In genomic region chr1:233625510-233625981, GRCh38 we compare ENCODE assay signal across 23 cellular contexts. TPM values are rescaled to one million over a fixed set of nuclear protein-coding genes. Genes with fewer than 3 reads are reported as not detected.
DNase-seq lines count a peak whose midpoint lies in the region; ATAC-seq, FAIRE-seq and TF ChIP-seq lines count a peak whose summit lies in the region.
"Had no signal": no experiment of that assay in that cellular context is flagged by ENCODE, and none has a peak within 500 bp of the region (broad histone marks: within the 10 kb centered on the region; RNA-seq: fewer than 3 reads in every experiment).

No MANE protein-coding gene starts in this region.

- peak overlapping the region in 1 of 2 experiments; percentile 5; a peak in 1 of 4 replicates for H3K9ac ChIP-seq in K562 (ENCODE audit: insufficient read depth in 1 of 2, low read depth in 2 of 2, low read length in 2 of 2)
- H3K9ac ChIP-seq: BLaER1 had no signal

- H3K27me3 Mint-ChIP-seq in CD14-positive monocyte (ENCODE audit: low read depth in 3 of 3): peaks cover 0 to 3% (median 1%) of the 10 kb centered on the region in 3 donors

- intact Hi-C loops in K562 (cut with micrococcal nuclease) (no loop called here), CD14-positive monocyte (cut with micrococcal nuclease) (no loop called here)

- no peak overlapping the region for H3K4me3 Mint-ChIP-seq in stimulated activated effector memory CD8-positive, alpha-beta T cell treated with anti-CD3 and anti-CD28 coated beads, Interleukin-12 subunit alpha, Interleukin-12 subunit beta, amount 100 ng/mL, for 72 hours
- no peak overlapping the region for H3K4me3 Mint-ChIP-seq in CD14-positive monocyte
- H3K4me3 Mint-ChIP-seq: CD4-positive, alpha-beta T cell; GM23338; H9; HFFc6 had no signal

- no peak; the same call in 1 of the 2 replicates for TF ChIP-seq EP300 in K562 (IDR thresholded peaks at IDR 0.05; ENCODE audit: low read length)

- whole genome bisulfite sequencing in K562 (ENCODE audit: insufficient coverage, low coverage, missing lambda C conversion rate): 13% methylated on average over 4 of the region's 4 CpGs
- 66% methylated on average over 4 of the region's 4 CpGs for WGBS in hepatocyte (ENCODE audit: low lambda C conversion rate, missing lambda C conversion rate)

- H3K9me3 ChIP-seq in HEK293 (ENCODE audit: control insufficient read depth, insufficient read depth, low read depth, low read length): no peaks in the 10 kb centered on the region
- no peaks in the 10 kb centered on the region for H3K9me3 ChIP-seq in K562 (replicated peaks; ENCODE audit: control insufficient read depth, insufficient read depth, low read depth, low read length)
- no peaks in the 10 kb centered on the region for H3K9me3 ChIP-seq in hepatocyte (ENCODE audit: low read depth)
- H3K9me3 ChIP-seq: BLaER1, SJCRH30 had no signal

- no peak for TF ChIP-seq CTCF in HEK293 (tag by site-specific recombination; IDR thresholded peaks at IDR 0.05)
- no peak for TF ChIP-seq CTCF in K562 (IDR thresholded peaks at IDR 0.05 in 2 of 3, conservative IDR thresholded peaks at IDR 0.05 in 1 of 3; ENCODE audit: insufficient read depth in 2 of 3, low read depth in 1 of 3, low read length in 3 of 3)
- no peak for TF ChIP-seq CTCF in hepatocyte (IDR thresholded peaks at IDR 0.05; ENCODE audit: poor library complexity)
- TF ChIP-seq CTCF in CD14-positive monocyte (IDR thresholded peaks at IDR 0.05): no peak

- H4K20me1 ChIP-seq in K562 (replicated peaks; ENCODE audit: control insufficient read depth, insufficient read depth, low read length) (0 out of 2 replicates have a peak, but pooled peaks cover 4% of the 10 kb centered on the region), hepatocyte (ENCODE audit: insufficient read depth, poor library complexity, severe bottlenecking) (no peaks in the 10 kb centered on the region)
- H4K20me1 ChIP-seq: BLaER1 had no signal

- peak; percentile 61 for FAIRE-seq in K562 (lab: Jason Lieb, UNC)
- FAIRE-seq: D721Med, RCC 7860 had no signal

- DNase-seq in K562 (ENCODE audit: extremely low read depth in 1 of 4, low spot score in 3 of 4) (peak; percentile 49 to 76 (median 66)), hepatocyte (ENCODE audit: low spot score) (peak; percentile 41), superior temporal gyrus (ENCODE audit: extremely low spot score) (peak; percentile 23), CD14-positive monocyte (ENCODE audit: low spot score) (no peak)
- DNase-seq in activated naive CD4-positive, alpha-beta T cell treated with Interleukin-2 at 50 U/mL for 16 hours: no peak
- no peak for DNase-seq in stimulated activated effector memory CD8-positive, alpha-beta T cell treated with anti-CD3 and anti-CD28 coated beads, Interleukin-12 subunit alpha, Interleukin-12 subunit beta, amount 100 ng/mL, for 72 hours (ENCODE audit: low spot score in 2 of 2)
- DNase-seq: CD4-positive, alpha-beta T cell; H9; HFFc6; IMR-90; NCI-H1092; NCI-H1417 treated with DMSO at 0.1 percent for 48 hours; NCI-H187 treated with DMSO at 0.1 percent for 48 hours; NCI-H2171 treated with DMSO at 0.1 percent for 48 hours; NCI-H345; NCI-H524; NCI-H748 treated with DMSO at 0.1 percent for 48 hours; SJCRH30 had no signal

- H3K36me3 Mint-ChIP-seq in stimulated activated effector memory CD8-positive, alpha-beta T cell treated with anti-CD3 and anti-CD28 coated beads, Interleukin-12 subunit alpha, Interleukin-12 subunit beta, amount 100 ng/mL, for 72 hours: no peaks in the 10 kb centered on the region
- H3K36me3 Mint-ChIP-seq in CD14-positive monocyte: no peaks in the 10 kb centered on the region

- peak; percentile 84 for ATAC-seq in K562
- ATAC-seq in stimulated activated effector memory CD8-positive, alpha-beta T cell treated with anti-CD3 and anti-CD28 coated beads, Interleukin-12 subunit alpha, Interleukin-12 subunit beta, amount 100 ng/mL, for 72 hours: no peak
- ATAC-seq: GM23338 had no signal

- no peaks in the 10 kb centered on the region for H3K4me1 Mint-ChIP-seq in stimulated activated effector memory CD8-positive, alpha-beta T cell treated with anti-CD3 and anti-CD28 coated beads, Interleukin-12 subunit alpha, Interleukin-12 subunit beta, amount 100 ng/mL, for 72 hours
- H3K4me1 Mint-ChIP-seq in CD14-positive monocyte: no peaks in the 10 kb centered on the region

- H3K4me2 ChIP-seq in K562 (ENCODE audit: insufficient read depth, low read length): peak overlapping the region; percentile 60
- peak overlapping the region; percentile 34 for H3K4me2 ChIP-seq in hepatocyte
- H3K4me2 ChIP-seq: BLaER1, GM23338 had no signal

- H3K9me3 Mint-ChIP-seq in stimulated activated effector memory CD8-positive, alpha-beta T cell treated with anti-CD3 and anti-CD28 coated beads, Interleukin-12 subunit alpha, Interleukin-12 subunit beta, amount 100 ng/mL, for 72 hours: no peaks in the 10 kb centered on the region
- H3K9me3 Mint-ChIP-seq in CD14-positive monocyte: peaks cover 0 to 1% (median 0%) of the 10 kb centered on the region in 7 donors
- H3K9me3 Mint-ChIP-seq: CD4-positive, alpha-beta T cell; GM23338; H9 had no signal

- POLR2A ChIA-PET in HEK293 (lab: Yijun Ruan, JAX): no interaction called here
- POLR2A ChIA-PET in K562 (lab: Yijun Ruan, JAX): interaction anchor here (0.6 to 1.2 kb wide), 7 partner anchors 9 to 124 kb away, joined by 3 to 4 read pairs (median 3); partner anchors contain the start of gene KCNK1

- no peak overlapping the region for H3K27ac Mint-ChIP-seq in stimulated activated effector memory CD8-positive, alpha-beta T cell treated with anti-CD3 and anti-CD28 coated beads, Interleukin-12 subunit alpha, Interleukin-12 subunit beta, amount 100 ng/mL, for 72 hours
- H3K27ac Mint-ChIP-seq in CD14-positive monocyte: no peak overlapping the region
- H3K27ac Mint-ChIP-seq: CD4-positive, alpha-beta T cell; GM23338; H9; HFFc6 had no signal

- H3K36me3 ChIP-seq in HEK293 (ENCODE audit: control insufficient read depth in 2 of 2, insufficient read depth in 1 of 2, low read length in 2 of 2): peaks cover 0 to 8% of the 10 kb centered on the region in 2 experiments; a peak in 1 of 3 replicates
- H3K36me3 ChIP-seq in K562 (ENCODE audit: control insufficient read depth, insufficient read depth, low read length): peaks cover 12% of the 10 kb centered on the region; the same call in 2 of the 3 replicates
- no peaks in the 10 kb centered on the region for H3K36me3 ChIP-seq in hepatocyte (replicated peaks; ENCODE audit: insufficient read depth, low read depth)
- H3K36me3 ChIP-seq: BLaER1, SJCRH30 had no signal

- H3K27ac ChIP-seq in HEK293 (ENCODE audit: extremely low read depth, low read depth, low read length): no peak overlapping the region
- H3K27ac ChIP-seq in K562 (ENCODE audit: extremely low read depth, low read depth, low read length): peak overlapping the region; percentile 15; the same call in 1 of the 3 replicates
- H3K27ac ChIP-seq in hepatocyte: peak overlapping the region; percentile 48
- H3K27ac ChIP-seq: BLaER1, SJCRH30 had no signal

- H3K4me1 ChIP-seq in HEK293 (ENCODE audit: control insufficient read depth, insufficient read depth, low read length): 0 out of 2 replicates have a peak, but pooled peaks cover 2% of the 10 kb centered on the region
- peaks cover 12 to 21% of the 10 kb centered on the region in 2 experiments; a peak in 3 of 5 replicates for H3K4me1 ChIP-seq in K562 (replicated peaks in 1 of 2; ENCODE audit: control insufficient read depth in 2 of 2, insufficient read depth in 2 of 2, low read length in 2 of 2)
- H3K4me1 ChIP-seq in hepatocyte (ENCODE audit: insufficient read depth): no peaks in the 10 kb centered on the region
- H3K4me1 ChIP-seq: BLaER1, SJCRH30 had no signal

- H3K27me3 ChIP-seq in K562 (ENCODE audit: control insufficient read depth in 2 of 2, insufficient read depth in 2 of 2, low read length in 2 of 2): no peaks in the 10 kb centered on the region
- H3K27me3 ChIP-seq in hepatocyte: no peaks in the 10 kb centered on the region
- H3K27me3 ChIP-seq: BLaER1 had no signal

- no peak for TF ChIP-seq POLR2A in K562 (conservative IDR thresholded peaks at IDR 0.05)

- no peaks in the 10 kb centered on the region for H3K9me1 ChIP-seq in K562 (ENCODE audit: control insufficient read depth, insufficient read depth, low read length)

- in situ Hi-C loops in K562 (cut with MboI): no loop called here

- TF ChIP-seq RAD21 in K562 (CRISPR knock-in tag; conservative IDR thresholded peaks at IDR 0.05 in 1 of 2, IDR thresholded peaks at IDR 0.05 in 1 of 2): no peak

- no TSS peak for BruUV-seq in K562 (replicated peaks; lab: Mats Ljungman, UMichigan)

- H3K79me2 ChIP-seq in K562 (ENCODE audit: control insufficient read depth, insufficient read depth, low read length) (peaks cover 30% of the 10 kb centered on the region), hepatocyte (peaks cover 82% of the 10 kb centered on the region)

- H3K9me2 ChIP-seq in hepatocyte (replicated peaks; ENCODE audit: insufficient read depth): no peaks in the 10 kb centered on the region

- H3K4me3 ChIP-seq in HEK293 (ENCODE audit: low read depth, low read length): no peak overlapping the region
- no peak overlapping the region for H3K4me3 ChIP-seq in K562
- no peak overlapping the region for H3K4me3 ChIP-seq in hepatocyte
- H3K4me3 ChIP-seq: BLaER1, GM23338, SJCRH30 had no signal

- CTCF ChIA-PET in HEK293 (lab: Yijun Ruan, JAX) (no interaction called here), K562 (lab: Yijun Ruan, JAX; ENCODE audit: low intra/inter-chr PET ratio) (no interaction called here)

- H2AFZ ChIP-seq in K562 (ENCODE audit: low read depth, low read length) (0 out of 2 replicates have a peak overlapping the region, but pooled peaks have one; percentile 26), hepatocyte (no peak overlapping the region)
- H2AFZ ChIP-seq: GM23338 had no signal

RNA-seq across cellular contexts. Expression of gene KCNK1, which starts 11.6 kb away (rescaled TPM):
- total RNA-seq in K562 (2011; cell fraction: chromatin; rRNA removed; ENCODE audit: low replicate concordance): 25.8 and 31.2 TPM in 2 replicates
- 36.3 and 38.5 TPM in 2 replicates for total RNA-seq in K562 (2011; cell fraction: nucleolus; rRNA removed)
- total RNA-seq in K562 (2011; cell fraction: nucleoplasm; rRNA removed): 34.2 and 46.4 TPM in 2 replicates
- total RNA-seq in K562 (2014; rRNA removed): 6.0 and 6.7 TPM in 2 replicates
- total RNA-seq in K562 (2014; rRNA removed; fragmentation: Illumina TruSeq; extraction: Trizol): 6.0 and 7.0 TPM in 2 replicates
- total RNA-seq in K562 (2015; rRNA removed; fragmentation: Illumina TruSeq; extraction: Trizol): 4.1 and 4.7 TPM in 2 replicates
- total RNA-seq in K562 (2021): 9.4 and 9.8 TPM in 2 replicates
- polyA plus RNA-seq in K562 (2011; rRNA removed): 19.9 and 22.7 TPM in 2 replicates
- 20.0 and 35.2 TPM in 2 replicates for polyA plus RNA-seq in K562 (2011; cell fraction: cytosol; rRNA removed)
- 16.3 and 25.6 TPM in 2 replicates for polyA plus RNA-seq in K562 (2011; cell fraction: nucleus; rRNA removed)
- 6.0 and 6.4 TPM in 2 replicates for polyA plus RNA-seq in K562 (2012)
- 7.4 and 9.3 TPM in 2 replicates for polyA plus RNA-seq in K562 (2014; fragmentation: Illumina TruSeq; extraction: Trizol)
- polyA plus RNA-seq in K562 (2014; fragmentation: Nextera tagmentation; extraction: Ambion mirVana): 1 to 10 TPM; 3.1 to 3.5 TPM
- polyA plus RNA-seq in K562 (2014; rRNA removed): 8.0 and 9.8 TPM in 2 replicates
- polyA minus RNA-seq in K562 (2011; rRNA and poly(A)+ RNA removed): 19.6 and 25.5 TPM in 2 replicates
- 20.0 and 23.3 TPM in 2 replicates for polyA minus RNA-seq in K562 (2011; cell fraction: cytosol; rRNA and poly(A)+ RNA removed)
- 16.6 and 19.1 TPM in 2 replicates for polyA minus RNA-seq in K562 (2011; cell fraction: nucleus; rRNA and poly(A)+ RNA removed)
- total RNA-seq in hepatocyte: 16.1 and 21.4 TPM in 2 replicates
- polyA plus RNA-seq in hepatocyte: 25.9 and 27.1 TPM in 2 replicates
- polyA plus RNA-seq in CD14-positive monocyte: not detected
- total RNA-seq: CD4-positive, alpha-beta T cell; HFFc6; SJCRH30 had no signal

Comparison
In these comparisons a context has a peak if more than half of its experiments do, and no peak if none do; other contexts are left out.
1. DNase-seq: peak in K562 (4 of 4), hepatocyte (single experiment) and superior temporal gyrus (single experiment); none in activated naive CD4-positive, alpha-beta T cell treated with Interleukin-2 at 50 U/mL for 16 hours (single experiment), stimulated activated effector memory CD8-positive, alpha-beta T cell treated with anti-CD3 and anti-CD28 coated beads, Interleukin-12 subunit alpha, Interleukin-12 subunit beta, amount 100 ng/mL, for 72 hours (0 of 2) and CD14-positive monocyte (single experiment).
2. RNA of gene KCNK1, which starts 11.6 kb away (polyA plus RNA-seq): 25.9 to 27.1 TPM in hepatocyte and 3.1 to 35.2 TPM in K562; not detected in CD14-positive monocyte; every median in the first group is over 4 times any median in the second.
3. Of the 44 proteins assayed by ChIP-seq in both K562 and HEK293: peak only in K562: ZEB2; only in HEK293: none; in both: none; in neither: 43.